In genomic region chr16:380837-381787, GRCh38 we compare ENCODE assay signal across 8 cellular contexts. TPM values are rescaled to one million over a fixed set of nuclear protein-coding genes. Genes with fewer than 3 reads are reported as not detected.
DNase-seq lines count a peak whose midpoint lies in the region; ATAC-seq and TF ChIP-seq lines count a peak whose summit lies in the region.

No MANE protein-coding gene starts in this region.

- peaks cover 31% of the 10 kb centered on the region for H3K4me1 ChIP-seq in psoas muscle

- TF ChIP-seq CTCF in psoas muscle (IDR thresholded peaks at IDR 0.05) = no peak

- peak overlapping the region; percentile 65 for H3K27ac ChIP-seq in psoas muscle

- H3K27me3 ChIP-seq in psoas muscle (ENCODE audit: insufficient read depth in 3 of 3, low read length in 2 of 3) = no peaks in the 10 kb centered on the region

- POLR2A ChIA-PET in activated CD4-positive, alpha-beta memory T cell treated with anti-CD3 and anti-CD28 coated beads, Interleukin-2, amount 10 ng/mL, durations not matched to agents 7 days and 5 days (lab: Charles Lee) = interaction anchor here (0.6 to 3.2 kb wide), 4 partner anchors 10 to 407 kb away, joined by 3 to 23 read pairs (median 3); partner anchors contain the start of genes CHTF18, MRPL28 and RPUSD1

- H3K36me3 ChIP-seq in psoas muscle (ENCODE audit: insufficient read depth in 1 of 2, low read depth in 1 of 2) = peaks cover 0 to 14% of the 10 kb centered on the region in 2 donors

- no peaks in the 10 kb centered on the region for H3K9me3 ChIP-seq in psoas muscle

- ATAC-seq in HG03175 (IDR thresholded peaks at IDR 0.05; ENCODE audit: unreplicated experiment) (peak; percentile 11), Right ventricle myocardium superior (ENCODE audit: poor library complexity) (peak; percentile 42), psoas muscle (peak; percentile 25 to 55 (median 38))

- H3K27me3 Mint-ChIP-seq in activated CD4-positive, alpha-beta memory T cell treated with anti-CD3 and anti-CD28 coated beads, Interleukin-2, amount 10 ng/mL, durations not matched to agents 7 days and 5 days = peaks cover 10% of the 10 kb centered on the region

- no peaks in the 10 kb centered on the region for H3K9me3 Mint-ChIP-seq in activated CD4-positive, alpha-beta memory T cell treated with anti-CD3 and anti-CD28 coated beads, Interleukin-2, amount 10 ng/mL, durations not matched to agents 7 days and 5 days

- CTCF ChIA-PET in activated CD4-positive, alpha-beta memory T cell treated with anti-CD3 and anti-CD28 coated beads, Interleukin-2, amount 10 ng/mL, durations not matched to agents 7 days and 5 days (lab: Charles Lee) = no interaction called here

- intact Hi-C loops in Right ventricle myocardium superior (cut with DNase I) (no loop called here), psoas muscle (cut with DNase I) (no loop called here)

- peak overlapping the region; percentile 94 for H3K4me3 ChIP-seq in psoas muscle

- DNase-seq in stimulated activated CD8-positive, alpha-beta memory T cell treated with anti-CD3 and anti-CD28 coated beads, Interleukin-12 subunit alpha, Interleukin-12 subunit beta, amount 100 ng/mL, for 4 hours (ENCODE audit: low read depth) = peak; percentile 29
- no peak for DNase-seq in stimulated activated CD8-positive, alpha-beta memory T cell treated with anti-CD3 and anti-CD28 coated beads, Interleukin-4, amount 100 ng/mL, for 48 hours
- peak; percentile 36 for DNase-seq in activated CD4-positive, alpha-beta memory T cell treated with anti-CD3 and anti-CD28 coated beads, Interleukin-2, amount 10 ng/mL, durations not matched to agents 7 days and 5 days
- no peak for DNase-seq in Right ventricle myocardium superior
- peak in 1 of 2 donors; percentile 52 for DNase-seq in psoas muscle
- DNase-seq in SHP77 (lab: John Stamatoyannopoulos, UW) = no peak
- DNase-seq in COLO829 (ENCODE audit: low spot score) = no peak

- peak overlapping the region; percentile 79 for H3K4me3 Mint-ChIP-seq in activated CD4-positive, alpha-beta memory T cell treated with anti-CD3 and anti-CD28 coated beads, Interleukin-2, amount 10 ng/mL, durations not matched to agents 7 days and 5 days

- H3K27ac Mint-ChIP-seq in activated CD4-positive, alpha-beta memory T cell treated with anti-CD3 and anti-CD28 coated beads, Interleukin-2, amount 10 ng/mL, durations not matched to agents 7 days and 5 days = no peak overlapping the region

- H3K36me3 Mint-ChIP-seq in activated CD4-positive, alpha-beta memory T cell treated with anti-CD3 and anti-CD28 coated beads, Interleukin-2, amount 10 ng/mL, durations not matched to agents 7 days and 5 days (ENCODE audit: low read depth) = peaks cover 5% of the 10 kb centered on the region

- peaks cover 24% of the 10 kb centered on the region for H3K4me1 Mint-ChIP-seq in activated CD4-positive, alpha-beta memory T cell treated with anti-CD3 and anti-CD28 coated beads, Interleukin-2, amount 10 ng/mL, durations not matched to agents 7 days and 5 days

- 3 to 7% (median 4%) methylated on average over 27 to 83 of the region's 83 CpGs for WGBS in psoas muscle, 3 donors

RNA-seq across cellular contexts. Expression of gene PGAP6, which starts 0.7 kb away (rescaled TPM):
- total RNA-seq in activated CD4-positive, alpha-beta memory T cell treated with anti-CD3 and anti-CD28 coated beads, Interleukin-2, amount 10 ng/mL, durations not matched to agents 7 days and 5 days = 10 to 100 TPM; 59.2 to 59.9 TPM
- total RNA-seq in Right ventricle myocardium superior (28.1 TPM), psoas muscle (10 to 100 TPM; 27.2 to 34.7 (median 32.2) TPM)
- 10 to 100 TPM; 26.0 to 46.9 (median 42.1) TPM for polyA plus RNA-seq in psoas muscle

RNA-seq across cellular contexts. Expression of gene MRPL28, which starts 10.8 kb away (rescaled TPM):
- 10 to 100 TPM; 71.4 to 72.6 TPM for total RNA-seq in activated CD4-positive, alpha-beta memory T cell treated with anti-CD3 and anti-CD28 coated beads, Interleukin-2, amount 10 ng/mL, durations not matched to agents 7 days and 5 days
- total RNA-seq in Right ventricle myocardium superior = 79.6 TPM
- 10 to 100 TPM; 55.4 to 68.8 (median 55.9) TPM for total RNA-seq in psoas muscle
- 100 to 1,000 TPM in 1 of 3 donors, 10 to 100 TPM in 2; 67.1 to 126 (median 86.8) TPM for polyA plus RNA-seq in psoas muscle

RNA-seq across cellular contexts. Expression of gene NME4, which starts 15.9 kb away (rescaled TPM):
- 10 to 100 TPM; 33.9 to 34.0 TPM for total RNA-seq in activated CD4-positive, alpha-beta memory T cell treated with anti-CD3 and anti-CD28 coated beads, Interleukin-2, amount 10 ng/mL, durations not matched to agents 7 days and 5 days
- total RNA-seq in Right ventricle myocardium superior = 81.6 TPM
- 10 to 100 TPM; 19.5 to 39.7 (median 29.6) TPM for total RNA-seq in psoas muscle
- polyA plus RNA-seq in psoas muscle = 10 to 100 TPM; 16.0 to 30.7 (median 22.7) TPM

RNA-seq across cellular contexts. Expression of gene DECR2, which starts 20.6 kb away (rescaled TPM):
- 1 to 10 TPM; 3.0 to 3.3 TPM for total RNA-seq in activated CD4-positive, alpha-beta memory T cell treated with anti-CD3 and anti-CD28 coated beads, Interleukin-2, amount 10 ng/mL, durations not matched to agents 7 days and 5 days
- total RNA-seq in Right ventricle myocardium superior (9.1 TPM), psoas muscle (10 to 100 TPM; 13.9 to 22.9 (median 19.6) TPM)
- 10 to 100 TPM; 14.1 to 18.1 (median 15.8) TPM for polyA plus RNA-seq in psoas muscle

RNA-seq across cellular contexts. Expression of gene AXIN1, which starts 28.6 kb away (rescaled TPM):
- 10 to 100 TPM; 25.4 to 25.7 TPM for total RNA-seq in activated CD4-positive, alpha-beta memory T cell treated with anti-CD3 and anti-CD28 coated beads, Interleukin-2, amount 10 ng/mL, durations not matched to agents 7 days and 5 days
- total RNA-seq in Right ventricle myocardium superior = 14.0 TPM
- 10 to 100 TPM; 12.1 to 23.2 (median 22.8) TPM for total RNA-seq in psoas muscle
- 10 to 100 TPM; 23.5 to 32.3 (median 29.5) TPM for polyA plus RNA-seq in psoas muscle

Comparison
In these comparisons a context has a peak if more than half of its experiments do, and no peak if none do; other contexts are left out.
1. DNase-seq: peak in stimulated activated CD8-positive, alpha-beta memory T cell treated with anti-CD3 and anti-CD28 coated beads, Interleukin-12 subunit alpha, Interleukin-12 subunit beta, amount 100 ng/mL, for 4 hours (single experiment) and activated CD4-positive, alpha-beta memory T cell treated with anti-CD3 and anti-CD28 coated beads, Interleukin-2, amount 10 ng/mL, durations not matched to agents 7 days and 5 days (single experiment); none in stimulated activated CD8-positive, alpha-beta memory T cell treated with anti-CD3 and anti-CD28 coated beads, Interleukin-4, amount 100 ng/mL, for 48 hours (single experiment), Right ventricle myocardium superior (single experiment), SHP77 (0 of 2) and COLO829 (single experiment).
2. Peak in every context shown above with its lines, with median percentiles within 50 percentile points of each other: ATAC-seq.